In genomic region chr7:148856891-148857290, GRCh38 we compare ENCODE assay signal across 10 cellular contexts. TPM values are rescaled to one million over a fixed set of nuclear protein-coding genes. Genes with fewer than 3 reads are reported as not detected.
A peak's percentile ranks its signal among the peaks of the same experiment; 100 is the strongest.
DNase-seq lines count a peak whose midpoint lies in the region; ATAC-seq lines count a peak whose summit lies in the region.
"Had no signal": no experiment of that assay in that cellular context is flagged by ENCODE, and none has a peak within 500 bp of the region (broad histone marks: within the 10 kb centered on the region; RNA-seq: fewer than 3 reads in every experiment).

No MANE protein-coding gene starts in this region.

- in situ Hi-C loops in ACHN (cut with HindIII; ENCODE audit: low pct_ligation_motif_present, low pct_unique_long_range_greater_than_20kb, low sequenced_read_pairs) = no loop called here

- no peaks in the 10 kb centered on the region for H3K9me3 Mint-ChIP-seq in dendritic cell treated with granulocyte-macrophage colony-stimulating factor and Interleukin-4, amounts not matched to agents 40 ng/mL and 50 ng/mL, for 4 days

- intact Hi-C loops in dendritic cell treated with granulocyte-macrophage colony-stimulating factor and Interleukin-4, amounts not matched to agents 40 ng/mL and 50 ng/mL, for 4 days (cut with micrococcal nuclease) = loop anchor here (10.0 kb wide), 1 partner anchor 228 kb away; no protein-coding TSS in a partner anchor
- intact Hi-C loops in posterior vena cava (cut with DNase I) = loop anchor here in 1 of 2 donors (10.0 kb wide), 1 partner anchor 108 kb away; no protein-coding TSS in a partner anchor

- no peaks in the 10 kb centered on the region for H3K36me3 Mint-ChIP-seq in dendritic cell treated with granulocyte-macrophage colony-stimulating factor and Interleukin-4, amounts not matched to agents 40 ng/mL and 50 ng/mL, for 4 days (ENCODE audit: low read depth)

- DNase-seq in CD1c-positive myeloid dendritic cell (ENCODE audit: extremely low spot score) = peak; percentile 61
- DNase-seq in MV-4-11 (lab: John Stamatoyannopoulos, UW) = peak; percentile 63
- DNase-seq in posterior vena cava (ENCODE audit: low spot score) = no peak
- no peak for DNase-seq in mesenteric fat pad (ENCODE audit: low spot score)
- DNase-seq in retina = no peak
- no peak for DNase-seq in ACHN
- DNase-seq: activated gamma-delta T cell, C1 segment of cervical spinal cord had no signal

- H3K27me3 Mint-ChIP-seq in dendritic cell treated with granulocyte-macrophage colony-stimulating factor and Interleukin-4, amounts not matched to agents 40 ng/mL and 50 ng/mL, for 4 days = no peaks in the 10 kb centered on the region

- peak overlapping the region; percentile 34 for H3K4me3 Mint-ChIP-seq in dendritic cell treated with granulocyte-macrophage colony-stimulating factor and Interleukin-4, amounts not matched to agents 40 ng/mL and 50 ng/mL, for 4 days

- peak overlapping the region; percentile 62 for H3K27ac Mint-ChIP-seq in dendritic cell treated with granulocyte-macrophage colony-stimulating factor and Interleukin-4, amounts not matched to agents 40 ng/mL and 50 ng/mL, for 4 days

- ATAC-seq in GM18907 (IDR thresholded peaks at IDR 0.05; ENCODE audit: unreplicated experiment) = peak; percentile 48

- H3K4me1 Mint-ChIP-seq in dendritic cell treated with granulocyte-macrophage colony-stimulating factor and Interleukin-4, amounts not matched to agents 40 ng/mL and 50 ng/mL, for 4 days (ENCODE audit: low read depth) = peaks cover 31% of the 10 kb centered on the region

RNA-seq across cellular contexts. Expression of gene EZH2, which starts 27.2 kb away (rescaled TPM):
- total RNA-seq in posterior vena cava = 1 to 10 TPM; 1.7 to 1.9 TPM
- total RNA-seq in mesenteric fat pad = 2.3 TPM

Comparison
In these comparisons a context has a peak if more than half of its experiments do, and no peak if none do; other contexts are left out.
1. DNase-seq: peak in CD1c-positive myeloid dendritic cell (single experiment) and MV-4-11 (single experiment); none in posterior vena cava (single experiment), mesenteric fat pad (single experiment), retina (single experiment) and ACHN (single experiment).